Comparison of ENCODE assay signal across 9 cellular contexts in genomic region chr12:1830981-1831930, GRCh38. TPM values are rescaled to one million over a fixed set of nuclear protein-coding genes. Genes with fewer than 3 reads are reported as not detected.
DNase-seq lines count a peak whose midpoint lies in the region; ATAC-seq and TF ChIP-seq lines count a peak whose summit lies in the region.
"Had no signal": no experiment of that assay in that cellular context is flagged by ENCODE, and none has a peak within 500 bp of the region (broad histone marks: within the 10 kb centered on the region; RNA-seq: fewer than 3 reads in every experiment).

No MANE protein-coding gene starts in this region.

- no peaks in the 10 kb centered on the region for H3K4me1 ChIP-seq in tibial nerve
- no peaks in the 10 kb centered on the region for H3K4me1 ChIP-seq in CD8-positive, alpha-beta T cell (ENCODE audit: insufficient read depth, low read length)

- ATAC-seq in Right ventricle myocardium inferior (peak; percentile 62), GM18502 (IDR thresholded peaks at IDR 0.05; ENCODE audit: poor library complexity, unreplicated experiment) (no peak)
- no peak for ATAC-seq in CD8-positive, alpha-beta T cell

- no peak for TF ChIP-seq POLR2A in tibial nerve (IDR thresholded peaks at IDR 0.05)

- DNase-seq in Right ventricle myocardium inferior (ENCODE audit: missing footprints), result no peak
- DNase-seq in cardiac septum (ENCODE audit: low spot score), result no peak
- peak; percentile 40 for DNase-seq in astrocyte of the cerebellum (ENCODE audit: low read depth)
- peak; percentile 96 for DNase-seq in iPS-NIHi7 (ENCODE audit: extremely low spot score)
- peak; percentile 83 for DNase-seq in ureter (ENCODE audit: low spot score)
- no peak for DNase-seq in tibial nerve (ENCODE audit: low spot score in 2 of 2)
- DNase-seq in CD8-positive, alpha-beta T cell, result no peak

- TF ChIP-seq EP300 in tibial nerve (IDR thresholded peaks at IDR 0.05), result no peak

- peaks cover 29% of the 10 kb centered on the region for H3K27me3 Mint-ChIP-seq in CD8-positive, alpha-beta T cell (ENCODE audit: low read depth)

- in situ Hi-C loops in astrocyte of the cerebellum (cut with HindIII; ENCODE audit: low sequenced_read_pairs), result no loop called here

- WGBS in tibial nerve, 2 donors, result 6 to 9% methylated on average over 24 to 26 of the region's 34 CpGs

- no peak overlapping the region for H3K4me3 Mint-ChIP-seq in CD8-positive, alpha-beta T cell

- H3K27me3 ChIP-seq in tibial nerve, result peaks cover 0 to 49% of the 10 kb centered on the region in 2 donors
- no peaks in the 10 kb centered on the region for H3K27me3 ChIP-seq in CD8-positive, alpha-beta T cell (ENCODE audit: insufficient read depth, low read length)

- no peaks in the 10 kb centered on the region for H3K9me3 Mint-ChIP-seq in CD8-positive, alpha-beta T cell

- POLR2A ChIA-PET in CD8-positive, alpha-beta T cell (lab: Charles Lee), result no interaction called here

- CTCF ChIA-PET in CD8-positive, alpha-beta T cell (lab: Charles Lee), result interaction anchor here (1.1 kb wide), 1 partner anchor 11 kb away, joined by 4 read pairs; no protein-coding TSS in a partner anchor

- H3K9me3 ChIP-seq in tibial nerve, result no peaks in the 10 kb centered on the region
- no peaks in the 10 kb centered on the region for H3K9me3 ChIP-seq in CD8-positive, alpha-beta T cell (ENCODE audit: low read length)

- intact Hi-C loops in Right ventricle myocardium inferior (cut with DNase I) (no loop called here), cardiac septum (cut with DNase I) (no loop called here)
- intact Hi-C loops in CD8-positive, alpha-beta T cell (cut with DNase I, micrococcal nuclease), result no loop called here

- TF ChIP-seq CTCF in astrocyte of the cerebellum (IDR thresholded peaks at IDR 0.05; ENCODE audit: low read depth, low read length, missing control alignments), result no peak
- TF ChIP-seq CTCF in tibial nerve (IDR thresholded peaks at IDR 0.05), result no peak
- no peak for TF ChIP-seq CTCF in CD8-positive, alpha-beta T cell (IDR thresholded peaks at IDR 0.05)

- H3K27ac Mint-ChIP-seq in CD8-positive, alpha-beta T cell, result no peak overlapping the region

- no peaks in the 10 kb centered on the region for H3K36me3 ChIP-seq in tibial nerve
- H3K36me3 ChIP-seq in CD8-positive, alpha-beta T cell (ENCODE audit: insufficient read depth, low read length), result no peaks in the 10 kb centered on the region

- H3K4me3 ChIP-seq in astrocyte of the cerebellum (ENCODE audit: low read depth, low read length) (no peak overlapping the region), tibial nerve (no peak overlapping the region)
- no peak overlapping the region for H3K4me3 ChIP-seq in CD8-positive, alpha-beta T cell (ENCODE audit: low read depth, low read length)

- no peaks in the 10 kb centered on the region for H3K36me3 Mint-ChIP-seq in CD8-positive, alpha-beta T cell

- H3K27ac ChIP-seq in tibial nerve, result no peak overlapping the region
- H3K27ac ChIP-seq in CD8-positive, alpha-beta T cell (ENCODE audit: low read depth, low read length), result no peak overlapping the region

- H3K4me1 Mint-ChIP-seq in CD8-positive, alpha-beta T cell (ENCODE audit: low read depth), result no peaks in the 10 kb centered on the region

RNA-seq across cellular contexts. Expression of gene LRTM2, which starts 10.9 kb away (rescaled TPM):
- total RNA-seq in Right ventricle myocardium inferior, result not detected
- total RNA-seq in cardiac septum, result not detected
- not detected for total RNA-seq in ureter
- not detected for total RNA-seq in tibial nerve
- total RNA-seq in CD8-positive, alpha-beta T cell, result not detected
- total RNA-seq: T-helper 1 cell treated with Interleukin-12 subunit alpha and Interleukin-12 subunit beta and Interleukin-4 antibody, amounts not matched to agents 30 ng/mL and 1 ng/mL, for 36 hours had no signal

Comparison
In these comparisons a context has a peak if more than half of its experiments do, and no peak if none do; other contexts are left out.
1. DNase-seq: peak in astrocyte of the cerebellum (single experiment), iPS-NIHi7 (single experiment) and ureter (single experiment); none in Right ventricle myocardium inferior (single experiment), cardiac septum (single experiment), tibial nerve (0 of 2) and CD8-positive, alpha-beta T cell (0 of 7).